ENCODE assay signal across 8 cellular contexts in genomic region chr2:203225423-203226039, GRCh38. TPM values are rescaled to one million over a fixed set of nuclear protein-coding genes. Genes with fewer than 3 reads are reported as not detected.
DNase-seq lines count a peak whose midpoint lies in the region; ATAC-seq and TF ChIP-seq lines count a peak whose summit lies in the region.

No MANE protein-coding gene starts in this region.

- H3K27me3 Mint-ChIP-seq in T-helper 17 cell (no peaks in the 10 kb centered on the region), nephron progenitor cell (ENCODE audit: low read depth, poor library complexity) (no peaks in the 10 kb centered on the region)

- H3K36me3 Mint-ChIP-seq in T-helper 17 cell (ENCODE audit: low read depth) (no peaks in the 10 kb centered on the region), nephron progenitor cell (ENCODE audit: low read depth) (no peaks in the 10 kb centered on the region)

- DNase-seq in NCI-H1417 (lab: John Stamatoyannopoulos, UW) (peak in 2 of 3 experiments; percentile 4 to 42), NCI-H1417 treated with DMSO at 0.1 percent for 48 hours (lab: John Stamatoyannopoulos, UW) (no peak), T-helper 17 cell (peak in 2 of 3 donors; percentile 14 to 20), dermis blood vessel endothelial cell (peak; percentile 58), nephron progenitor cell (peak; percentile 30)

- H3K27ac Mint-ChIP-seq in T-helper 17 cell = no peak overlapping the region
- H3K27ac Mint-ChIP-seq in nephron progenitor cell = no peak overlapping the region

- ATAC-seq in HG03108 (IDR thresholded peaks at IDR 0.05; ENCODE audit: unreplicated experiment) (peak; percentile 52), T-helper 17 cell (peak; percentile 84), GM21423 (IDR thresholded peaks at IDR 0.05; ENCODE audit: unreplicated experiment) (no peak), GM18519 (IDR thresholded peaks at IDR 0.05; ENCODE audit: low FRiP score, unreplicated experiment) (no peak)

- H3K9me3 Mint-ChIP-seq in nephron progenitor cell = peaks cover 13% of the 10 kb centered on the region

- H3K4me3 Mint-ChIP-seq in T-helper 17 cell = no peak overlapping the region
- no peak overlapping the region for H3K4me3 Mint-ChIP-seq in nephron progenitor cell

- H3K4me1 Mint-ChIP-seq in T-helper 17 cell = no peaks in the 10 kb centered on the region
- H3K4me1 Mint-ChIP-seq in nephron progenitor cell = no peaks in the 10 kb centered on the region

- peak; percentile 74 for TF ChIP-seq CTCF in nephron progenitor cell (IDR thresholded peaks at IDR 0.05)

- H3K9me3 ChIP-seq in T-helper 17 cell (ENCODE audit: control insufficient read depth, low read length, poor library complexity, severe bottlenecking) = no peaks in the 10 kb centered on the region

RNA-seq across cellular contexts. Expression of gene CYP20A1, which starts 13.3 kb away (rescaled TPM):
- total RNA-seq in T-helper 17 cell = 10 to 100 TPM; 31.3 to 34.7 TPM
- 45.8 and 47.6 TPM in 2 replicates for total RNA-seq in dermis blood vessel endothelial cell

Comparison
In these comparisons a context has a peak if more than half of its experiments do, and no peak if none do; other contexts are left out.
1. ATAC-seq: peak in HG03108 (single experiment) and T-helper 17 cell (single experiment); none in GM21423 (single experiment) and GM18519 (single experiment).